20 cellular contexts compared by ENCODE assay signal in genomic region chr20:63135411-63135810, GRCh38.
DNase-seq lines count a peak whose midpoint lies in the region; ATAC-seq and TF ChIP-seq lines count a peak whose summit lies in the region.
"Had no signal": no experiment of that assay in that cellular context is flagged by ENCODE, and none has a peak within 500 bp of the region (broad histone marks: within the 10 kb centered on the region; RNA-seq: fewer than 3 reads in every experiment).

No MANE protein-coding gene starts in this region.

- H3K9me3 Mint-ChIP-seq in glutamatergic neuron (ENCODE audit: unreplicated experiment) (no peaks in the 10 kb centered on the region), progenitor cell of endocrine pancreas (ENCODE audit: low read depth) (no peaks in the 10 kb centered on the region)
- H3K9me3 Mint-ChIP-seq: activated T-cell treated with anti-CD3 and anti-CD28 coated beads, Interleukin-2, amount 50 U/mL, for 4 hours had no signal

- peaks cover 4% of the 10 kb centered on the region for H3K36me3 Mint-ChIP-seq in glutamatergic neuron (ENCODE audit: unreplicated experiment)
- H3K36me3 Mint-ChIP-seq in progenitor cell of endocrine pancreas (ENCODE audit: insufficient read depth), result no peaks in the 10 kb centered on the region

- CTCF ChIA-PET in HEK293 (lab: Yijun Ruan, JAX), result no interaction called here

- H3K27me3 Mint-ChIP-seq in glutamatergic neuron (ENCODE audit: unreplicated experiment) (peaks cover 9% of the 10 kb centered on the region), progenitor cell of endocrine pancreas (peaks cover 40% of the 10 kb centered on the region)

- POLR2A ChIA-PET in HEK293 (lab: Yijun Ruan, JAX), result no interaction called here

- no peaks in the 10 kb centered on the region for H3K4me1 Mint-ChIP-seq in glutamatergic neuron (ENCODE audit: low read depth, unreplicated experiment)
- H3K4me1 Mint-ChIP-seq in progenitor cell of endocrine pancreas (ENCODE audit: low read depth), result no peaks in the 10 kb centered on the region

- H3K27me3 ChIP-seq in right cardiac atrium (ENCODE audit: control insufficient read depth, insufficient read depth), result no peaks in the 10 kb centered on the region
- H3K27me3 ChIP-seq: Peyer's patch had no signal

- H3K9me3 ChIP-seq in right cardiac atrium (ENCODE audit: control insufficient read depth, low read length) (peaks cover 2% of the 10 kb centered on the region), HEK293 (ENCODE audit: control insufficient read depth, insufficient read depth, low read depth, low read length) (no peaks in the 10 kb centered on the region)
- H3K9me3 ChIP-seq: Peyer's patch, suprapubic skin had no signal

- DNase-seq in right cardiac atrium (peak; percentile 8 to 30 (median 29)), Right ventricle myocardium inferior (ENCODE audit: missing footprints) (no peak), glutamatergic neuron (peak; percentile 15), NCI-H2227 (lab: John Stamatoyannopoulos, UW; ENCODE audit: unreplicated experiment) (no peak), progenitor cell of endocrine pancreas (ENCODE audit: low spot score, unreplicated experiment) (no peak)
- peak; percentile 36 for DNase-seq in stimulated activated CD8-positive, alpha-beta memory T cell treated with anti-CD3 and anti-CD28 coated beads, Interleukin-4, amount 100 ng/mL, for 48 hours
- DNase-seq: activated CD4-positive, CD25-positive, alpha-beta regulatory T cell treated with anti-CD3 and anti-CD28 coated beads, Interleukin-2, amount 50 U/mL, for 72 hours; activated T-cell treated with anti-CD3 and anti-CD28 coated beads, Interleukin-2, amount 50 U/mL, for 4 hours; dermis blood vessel endothelial cell; left ventricle myocardium superior; NCI-H1105 treated with DMSO at 0.1 percent for 48 hours; NCI-H69; stimulated activated CD4-positive, alpha-beta T cell treated with anti-CD3 and anti-CD28 coated beads, Interleukin-4, amount 100 ng/mL, for 1 hour; T1000 had no signal

- H3K4me3 ChIP-seq in right cardiac atrium (ENCODE audit: low read length), result no peak overlapping the region
- no peak overlapping the region for H3K4me3 ChIP-seq in HEK293 (ENCODE audit: low read depth, low read length)
- H3K4me3 ChIP-seq: Peyer's patch, suprapubic skin had no signal

- TF ChIP-seq CTCF in HEK293 (tag by site-specific recombination; IDR thresholded peaks at IDR 0.05) (no peak), glutamatergic neuron (IDR thresholded peaks at IDR 0.05; ENCODE audit: partially characterized antibody, unreplicated experiment) (no peak), progenitor cell of endocrine pancreas (IDR thresholded peaks at IDR 0.05; ENCODE audit: unreplicated experiment) (no peak)

- 82% methylated on average over 16 of the region's 17 CpGs for WGBS in right cardiac atrium

- H3K4me3 Mint-ChIP-seq in glutamatergic neuron (ENCODE audit: unreplicated experiment), result no peak overlapping the region
- H3K4me3 Mint-ChIP-seq in progenitor cell of endocrine pancreas (ENCODE audit: low read depth), result no peak overlapping the region
- H3K4me3 Mint-ChIP-seq: activated T-cell treated with anti-CD3 and anti-CD28 coated beads, Interleukin-2, amount 50 U/mL, for 4 hours had no signal

- no peaks in the 10 kb centered on the region for H3K36me3 ChIP-seq in HEK293 (ENCODE audit: control insufficient read depth in 2 of 2, insufficient read depth in 1 of 2, low read length in 2 of 2)
- H3K36me3 ChIP-seq: Peyer's patch, suprapubic skin had no signal

- no peaks in the 10 kb centered on the region for H3K4me1 ChIP-seq in right cardiac atrium (ENCODE audit: control insufficient read depth, insufficient read depth, low read length)
- H3K4me1 ChIP-seq in HEK293 (ENCODE audit: control insufficient read depth, insufficient read depth, low read length), result no peaks in the 10 kb centered on the region
- H3K4me1 ChIP-seq: Peyer's patch, suprapubic skin had no signal

- intact Hi-C loops in right cardiac atrium (cut with DNase I), result no loop called here
- intact Hi-C loops in Right ventricle myocardium inferior (cut with DNase I), result no loop called here

- ATAC-seq in right cardiac atrium, result no peak
- no peak for ATAC-seq in Right ventricle myocardium inferior
- ATAC-seq in HG03097 (IDR thresholded peaks at IDR 0.05; ENCODE audit: low FRiP score, unreplicated experiment), result no peak
- ATAC-seq: left ventricle myocardium superior, sciatic nerve, SK-N-SH treated with all-trans-retinoic acid at 6 μM for 48 hours had no signal

- no peak overlapping the region for H3K27ac Mint-ChIP-seq in glutamatergic neuron (ENCODE audit: unreplicated experiment)
- no peak overlapping the region for H3K27ac Mint-ChIP-seq in progenitor cell of endocrine pancreas

- H3K27ac ChIP-seq in right cardiac atrium (ENCODE audit: low read length) (no peak overlapping the region), HEK293 (ENCODE audit: extremely low read depth, low read depth, low read length) (no peak overlapping the region)
- H3K27ac ChIP-seq: Peyer's patch, suprapubic skin had no signal

TF ChIP-seq in HEK293, 187 proteins besides CTCF, POLR2A, EP300 and RAD21:
- TF ChIP-seq KLF17 (tag by site-specific recombination; IDR thresholded peaks at IDR 0.05), result no peak
- TF ChIP-seq REPIN1 (tag by site-specific recombination; IDR thresholded peaks at IDR 0.05; ENCODE audit: low read depth), result no peak
- TF ChIP-seq GLIS1 (tag by site-specific recombination; IDR thresholded peaks at IDR 0.05), result 0 out of 2 replicates have a peak, but pooled peaks have one; percentile 8
- TF ChIP-seq AEBP2 (tag by site-specific recombination; IDR thresholded peaks at IDR 0.05; ENCODE audit: borderline replicate concordance), result no peak

Comparison
In these comparisons a context has a peak if more than half of its experiments do, and no peak if none do; other contexts are left out.
1. DNase-seq: peak in right cardiac atrium (3 of 3), glutamatergic neuron (single experiment) and stimulated activated CD8-positive, alpha-beta memory T cell treated with anti-CD3 and anti-CD28 coated beads, Interleukin-4, amount 100 ng/mL, for 48 hours (single experiment); none in Right ventricle myocardium inferior (single experiment), NCI-H2227 (single experiment) and progenitor cell of endocrine pancreas (single experiment).